8 cellular contexts compared by ENCODE assay signal in genomic region chr20:34516038-34516873, GRCh38. TPM values are rescaled to one million over a fixed set of nuclear protein-coding genes. Genes with fewer than 3 reads are reported as not detected.
DNase-seq lines count a peak whose midpoint lies in the region; ATAC-seq and TF ChIP-seq lines count a peak whose summit lies in the region.

TSS of gene DYNLRB1 (plus strand) at chr20:34516422. CDS start at chr20:34516459, 37 bp downstream.

- peaks cover 2% of the 10 kb centered on the region for H3K36me3 Mint-ChIP-seq in T-helper 1 cell treated with Interleukin-12 subunit alpha and Interleukin-12 subunit beta and Interleukin-4 antibody, amounts not matched to agents 30 μg/mL and 1 μg/mL, for 36 hours (ENCODE audit: low read depth)

- peaks cover 0 to 20% (median 3%) of the 10 kb centered on the region in 4 donors for H3K36me3 ChIP-seq in upper lobe of left lung

- peak within 1 kb of the TSS; percentile 89 to 98 (median 96) for H3K27ac ChIP-seq in upper lobe of left lung

- 0 to 2% methylated on average over 17 to 48 of the region's 61 CpGs for WGBS in upper lobe of left lung, 2 donors

- H3K27me3 Mint-ChIP-seq in T-helper 1 cell treated with Interleukin-12 subunit alpha and Interleukin-12 subunit beta and Interleukin-4 antibody, amounts not matched to agents 30 μg/mL and 1 μg/mL, for 36 hours (ENCODE audit: low read depth) = no peaks in the 10 kb centered on the region

- TF ChIP-seq POLR2A in upper lobe of left lung (IDR thresholded peaks at IDR 0.05) = peak in 3 of 4 donors; percentile 81 to 90 (median 84)

- H3K4me1 ChIP-seq in upper lobe of left lung = peaks cover 15 to 48% (median 24%) of the 10 kb centered on the region in 4 donors

- no peak for TF ChIP-seq CTCF in GM13977 (IDR thresholded peaks at IDR 0.05; ENCODE audit: extremely low read depth, insufficient read depth, missing control alignments)
- TF ChIP-seq CTCF in upper lobe of left lung (IDR thresholded peaks at IDR 0.05) = no peak

- DNase-seq in GM13977 (ENCODE audit: low spot score) = peak; percentile 89
- DNase-seq in NCI-H1694 treated with DMSO at 0.1 percent for 48 hours (lab: John Stamatoyannopoulos, UW) = peak; percentile 74
- peak; percentile 97 for DNase-seq in amniotic stem cell (lab: John Stamatoyannopoulos, UW)
- DNase-seq in left cardiac atrium = peak; percentile 98
- peak; percentile 99 for DNase-seq in posterior vena cava (ENCODE audit: low spot score)
- peak; percentile 95 to 96 for DNase-seq in upper lobe of left lung

- no peaks in the 10 kb centered on the region for H3K9me3 ChIP-seq in upper lobe of left lung

- ATAC-seq in HG02884 (IDR thresholded peaks at IDR 0.05; ENCODE audit: unreplicated experiment) (peak; percentile 56), left cardiac atrium (peak; percentile 97 to 98), upper lobe of left lung (ENCODE audit: low FRiP score in 2 of 2) (peak; percentile 96 to 97)

- H3K27ac Mint-ChIP-seq in T-helper 1 cell treated with Interleukin-12 subunit alpha and Interleukin-12 subunit beta and Interleukin-4 antibody, amounts not matched to agents 30 μg/mL and 1 μg/mL, for 36 hours = peak within 1 kb of the TSS; percentile 97

- TF ChIP-seq EP300 in upper lobe of left lung (IDR thresholded peaks at IDR 0.05) = no peak

- no peaks in the 10 kb centered on the region for H3K27me3 ChIP-seq in upper lobe of left lung

- peaks cover 25% of the 10 kb centered on the region for H3K4me1 Mint-ChIP-seq in T-helper 1 cell treated with Interleukin-12 subunit alpha and Interleukin-12 subunit beta and Interleukin-4 antibody, amounts not matched to agents 30 μg/mL and 1 μg/mL, for 36 hours (ENCODE audit: low read depth)

- H3K4me3 Mint-ChIP-seq in T-helper 1 cell treated with Interleukin-12 subunit alpha and Interleukin-12 subunit beta and Interleukin-4 antibody, amounts not matched to agents 30 μg/mL and 1 μg/mL, for 36 hours = peak within 1 kb of the TSS; percentile 97

- in situ Hi-C loops in GM13977 (cut with MboI; ENCODE audit: low pct_unique_long_range_greater_than_20kb, low sequenced_read_pairs, unreplicated experiment) = loop anchor here (10.0 kb wide), 1 partner anchor 201 kb away; no protein-coding TSS in a partner anchor

- H3K9me3 Mint-ChIP-seq in T-helper 1 cell treated with Interleukin-12 subunit alpha and Interleukin-12 subunit beta and Interleukin-4 antibody, amounts not matched to agents 30 μg/mL and 1 μg/mL, for 36 hours = no peaks in the 10 kb centered on the region

- peak within 1 kb of the TSS; percentile 60 to 77 (median 63) for H3K4me3 ChIP-seq in upper lobe of left lung

- intact Hi-C loops in left cardiac atrium (cut with DNase I) = no loop called here
- intact Hi-C loops in posterior vena cava (cut with DNase I) = no loop called here

RNA-seq across cellular contexts. Expression of gene DYNLRB1, which starts in this region (rescaled TPM):
- total RNA-seq in left cardiac atrium (100 to 1,000 TPM; 138 to 141 TPM), posterior vena cava (100 to 1,000 TPM; 116 to 124 TPM), upper lobe of left lung (100 to 1,000 TPM in 5 of 6 donors, 10 to 100 TPM in 1; 77.5 to 156 (median 122) TPM)

Comparison
In these comparisons a context has a peak if more than half of its experiments do, and no peak if none do; other contexts are left out.
1. Peak in every context shown above with its lines: DNase-seq, ATAC-seq, H3K4me3 ChIP-seq and H3K27ac ChIP-seq.